In the genomic region with DNA sequence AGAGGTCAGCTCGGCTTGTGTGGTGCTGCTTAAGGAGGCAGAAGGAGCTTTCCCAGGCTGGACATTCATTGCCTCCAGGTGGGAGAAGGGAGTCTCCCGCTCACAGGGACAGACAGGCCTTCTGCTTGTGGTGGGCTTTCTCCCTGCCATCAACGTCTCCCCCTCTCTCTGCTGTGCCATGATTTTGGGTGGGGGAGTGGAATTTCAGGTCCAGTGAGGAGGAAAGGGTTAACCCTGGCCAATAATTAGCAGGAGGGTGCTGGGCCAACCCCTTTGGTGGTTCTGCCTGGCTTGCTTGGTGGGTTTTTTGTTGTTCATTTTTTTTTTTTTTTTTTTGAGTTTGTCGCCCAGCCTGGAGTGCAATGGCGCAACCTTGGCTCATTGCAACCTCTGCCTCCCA, we compare ENCODE assay signal across 20 cellular contexts.
A peak's percentile ranks its signal among the peaks of the same experiment; 100 is the strongest.
DNase-seq lines count a peak whose midpoint lies in the region; ATAC-seq, FAIRE-seq and TF ChIP-seq lines count a peak whose summit lies in the region.
"Had no signal": no experiment of that assay in that cellular context is flagged by ENCODE, and none has a peak within 500 bp of the region (broad histone marks: within the 10 kb centered on the region; RNA-seq: fewer than 3 reads in every experiment).

No MANE protein-coding gene starts in this region.

- no peak overlapping the region for H3K4me3 ChIP-seq in astrocyte (ENCODE audit: insufficient read depth, low read depth, low read length)
- H3K4me3 ChIP-seq in neuronal stem cell (ENCODE audit: low read length in 2 of 2) = no peak overlapping the region
- H3K4me3 ChIP-seq in smooth muscle cell = no peak overlapping the region
- H3K4me3 ChIP-seq: A549, K562 had no signal

- H3K4me2 ChIP-seq in astrocyte (ENCODE audit: low read length) (peak overlapping the region; percentile 67), neuronal stem cell (ENCODE audit: insufficient read depth, low read length, poor library complexity, severe bottlenecking) (no peak overlapping the region), smooth muscle cell (peak overlapping the region; percentile 13)
- H3K4me2 ChIP-seq: A549 had no signal

- H3K14ac ChIP-seq in neuronal stem cell (ENCODE audit: low read length) = no peak overlapping the region

- H3K36me3 ChIP-seq in astrocyte (ENCODE audit: insufficient read depth, low read length) (no peaks in the 10 kb centered on the region), neuronal stem cell (replicated peaks in 1 of 2; ENCODE audit: control insufficient read depth in 2 of 2, insufficient read depth in 2 of 2, low read length in 2 of 2) (no peaks in the 10 kb centered on the region), smooth muscle cell (ENCODE audit: low read depth) (no peaks in the 10 kb centered on the region)

- no peak overlapping the region for H3K4ac ChIP-seq in neuronal stem cell (ENCODE audit: low read length)

- H2BK5ac ChIP-seq in neuronal stem cell (ENCODE audit: low read length) = no peak overlapping the region

- DNase-seq in HTR-8/SVneo (ENCODE audit: insufficient read length, low spot score) (no peak), astrocyte (ENCODE audit: low read depth) (no peak), neuronal stem cell (ENCODE audit: low spot score) (no peak), smooth muscle cell (lab: John Stamatoyannopoulos, UW; ENCODE audit: unreplicated experiment) (no peak), HEK293T (ENCODE audit: extremely low spot score) (no peak)
- no peak for DNase-seq in stimulated activated CD4-positive, alpha-beta T cell treated with anti-CD3 and anti-CD28 coated beads, Interleukin-12 subunit alpha, Interleukin-12 subunit beta, amount 100 ng/mL, for 4 hours
- DNase-seq: CD8-positive, alpha-beta T cell; COR-L47; DMS153; DMS79 treated with DMSO at 0.1 percent for 48 hours had no signal

- FAIRE-seq in HTR-8/SVneo (lab: Jason Lieb, UNC) (peak; percentile 23), astrocyte (lab: Jason Lieb, UNC) (no peak)
- FAIRE-seq: A549, D721Med, GM12891, GM19239, H54 had no signal

- no peak overlapping the region for H4K91ac ChIP-seq in neuronal stem cell (ENCODE audit: low read depth, low read length, poor library complexity)

- no peak overlapping the region for H2BK120ac ChIP-seq in neuronal stem cell (ENCODE audit: low read depth, low read length)

- no CpG with 5 or more reads among the region's 5 CpGs for WGBS in neuronal stem cell (ENCODE audit: extremely low coverage in 2 of 2, insufficient read length in 2 of 2, insufficient replicate concordance in 1 of 2), 2 donors
- WGBS in smooth muscle cell (ENCODE audit: low lambda C conversion rate) = 70% methylated on average over 5 of the region's 5 CpGs

- H3K27me3 Mint-ChIP-seq in astrocyte (ENCODE audit: low read depth, unreplicated experiment) = peaks cover 13% of the 10 kb centered on the region

- ATAC-seq in GM21367 (IDR thresholded peaks at IDR 0.05; ENCODE audit: unreplicated experiment) (no peak), HG02938 (IDR thresholded peaks at IDR 0.05; ENCODE audit: unreplicated experiment) (no peak)
- ATAC-seq: A549; CD8-positive, alpha-beta T cell; HCT116; K562 had no signal

- POLR2A ChIA-PET in HEK293T (lab: Yijun Ruan, JAX) = no interaction called here

- H3F3A ChIP-seq in smooth muscle cell (ENCODE audit: low read depth) = peaks cover 13% of the 10 kb centered on the region

- TF ChIP-seq CTCF in astrocyte (IDR thresholded peaks at IDR 0.05; ENCODE audit: insufficient read depth, low read depth, low read length) (no peak), smooth muscle cell (IDR thresholded peaks at IDR 0.05; ENCODE audit: borderline replicate concordance, insufficient read depth, poor library complexity, severe bottlenecking) (no peak)

- peaks cover 18% of the 10 kb centered on the region for H3K4me1 Mint-ChIP-seq in astrocyte (ENCODE audit: low read depth, unreplicated experiment)

- peak overlapping the region; percentile 35 for H2AFZ ChIP-seq in astrocyte (ENCODE audit: low read depth, low read length)
- no peak overlapping the region for H2AFZ ChIP-seq in neuronal stem cell (ENCODE audit: low read length)
- H2AFZ ChIP-seq in smooth muscle cell (ENCODE audit: low read depth) = no peak overlapping the region

- H2BK15ac ChIP-seq in neuronal stem cell (ENCODE audit: low read length) = no peak overlapping the region

- no peak overlapping the region for H3K27ac ChIP-seq in astrocyte (ENCODE audit: low read depth, low read length)
- no peak overlapping the region for H3K27ac ChIP-seq in neuronal stem cell (replicated peaks; ENCODE audit: low read length)
- peak overlapping the region; percentile 41 for H3K27ac ChIP-seq in smooth muscle cell (ENCODE audit: low read depth)

- H3K27me3 ChIP-seq in astrocyte (ENCODE audit: insufficient read depth, low read length) (no peaks in the 10 kb centered on the region), neuronal stem cell (ENCODE audit: control insufficient read depth in 3 of 3, insufficient read depth in 3 of 3, low read depth in 1 of 3, low read length in 3 of 3) (peaks cover 0 to 14% (median 0%) of the 10 kb centered on the region in 3 experiments), smooth muscle cell (ENCODE audit: low read depth) (no peaks in the 10 kb centered on the region)

- H3K79me2 ChIP-seq in astrocyte (ENCODE audit: insufficient read depth, low read length) (no peaks in the 10 kb centered on the region), smooth muscle cell (ENCODE audit: low read depth) (no peaks in the 10 kb centered on the region)

- H3K79me1 ChIP-seq in neuronal stem cell (ENCODE audit: low read depth, low read length) = no peaks in the 10 kb centered on the region

- H3K27ac Mint-ChIP-seq in astrocyte (ENCODE audit: unreplicated experiment) = no peak overlapping the region
- H3K27ac Mint-ChIP-seq: CD14-positive monocyte; CD8-positive, alpha-beta T cell had no signal

- H3K18ac ChIP-seq in neuronal stem cell (ENCODE audit: low read length) = peak overlapping the region; percentile 2

- peaks cover 33% of the 10 kb centered on the region for H3K4me1 ChIP-seq in astrocyte (ENCODE audit: insufficient read depth, low read length)
- H3K4me1 ChIP-seq in neuronal stem cell (ENCODE audit: control insufficient read depth in 2 of 2, insufficient read depth in 1 of 2, low read depth in 1 of 2, low read length in 2 of 2) = peaks cover 11 to 14% of the 10 kb centered on the region in 2 donors
- H3K4me1 ChIP-seq in smooth muscle cell (ENCODE audit: low read depth) = peaks cover 16% of the 10 kb centered on the region

- H2AK5ac ChIP-seq in neuronal stem cell (ENCODE audit: low read depth, low read length) = no peak overlapping the region

- no peak overlapping the region for H4K8ac ChIP-seq in neuronal stem cell (ENCODE audit: low read depth, low read length)

- CTCF ChIA-PET in HEK293T (lab: Yijun Ruan, JAX) = interaction anchor here (0.7 kb wide), 1 partner anchor 143 kb away, joined by 3 read pairs; no protein-coding TSS in a partner anchor

- H3K9ac ChIP-seq in astrocyte (ENCODE audit: low read length) = no peak overlapping the region
- no peak overlapping the region for H3K9ac ChIP-seq in neuronal stem cell (ENCODE audit: low read depth, low read length, poor library complexity)
- H3K9ac ChIP-seq in smooth muscle cell (ENCODE audit: low read depth) = no peak overlapping the region

- H3K4me3 Mint-ChIP-seq in astrocyte (ENCODE audit: unreplicated experiment) = no peak overlapping the region
- H3K4me3 Mint-ChIP-seq: CD14-positive monocyte; CD8-positive, alpha-beta T cell had no signal

- no peaks in the 10 kb centered on the region for H3K9me3 Mint-ChIP-seq in astrocyte (ENCODE audit: unreplicated experiment)
- H3K9me3 Mint-ChIP-seq: CD8-positive, alpha-beta T cell had no signal

- no peak overlapping the region for H3K23ac ChIP-seq in neuronal stem cell (ENCODE audit: low read depth, low read length, poor library complexity)

- H4K20me1 ChIP-seq in astrocyte (ENCODE audit: insufficient read depth, low read length) (no peaks in the 10 kb centered on the region), smooth muscle cell (ENCODE audit: low read depth) (no peaks in the 10 kb centered on the region)

- peaks cover 2% of the 10 kb centered on the region for H3K36me3 Mint-ChIP-seq in astrocyte (ENCODE audit: low read depth, unreplicated experiment)
- H3K36me3 Mint-ChIP-seq: CD14-positive monocyte; CD8-positive, alpha-beta T cell had no signal

- H3K9me3 ChIP-seq in astrocyte (ENCODE audit: insufficient read depth, low read depth, low read length) (no peaks in the 10 kb centered on the region), neuronal stem cell (replicated peaks in 1 of 2; ENCODE audit: control insufficient read depth in 2 of 2, insufficient read depth in 1 of 2, low read depth in 1 of 2, low read length in 2 of 2) (peaks cover 2% of the 10 kb centered on the region in 2 donors), smooth muscle cell (replicated peaks; ENCODE audit: low read depth) (no peaks in the 10 kb centered on the region)
- H3K9me3 ChIP-seq: A549 had no signal

- H2BK12ac ChIP-seq in neuronal stem cell (ENCODE audit: low read length) = no peak overlapping the region

TF ChIP-seq in HEK293T, 16 proteins besides CTCF, POLR2A, EP300 and RAD21:
- TF ChIP-seq SP1 (IDR thresholded peaks at IDR 0.05) = no peak
- no peak for TF ChIP-seq BHLHE40 (IDR thresholded peaks at IDR 0.05; ENCODE audit: borderline replicate concordance)
- no peak for TF ChIP-seq NFRKB (IDR thresholded peaks at IDR 0.05)
- TF ChIP-seq, protein P1, sequence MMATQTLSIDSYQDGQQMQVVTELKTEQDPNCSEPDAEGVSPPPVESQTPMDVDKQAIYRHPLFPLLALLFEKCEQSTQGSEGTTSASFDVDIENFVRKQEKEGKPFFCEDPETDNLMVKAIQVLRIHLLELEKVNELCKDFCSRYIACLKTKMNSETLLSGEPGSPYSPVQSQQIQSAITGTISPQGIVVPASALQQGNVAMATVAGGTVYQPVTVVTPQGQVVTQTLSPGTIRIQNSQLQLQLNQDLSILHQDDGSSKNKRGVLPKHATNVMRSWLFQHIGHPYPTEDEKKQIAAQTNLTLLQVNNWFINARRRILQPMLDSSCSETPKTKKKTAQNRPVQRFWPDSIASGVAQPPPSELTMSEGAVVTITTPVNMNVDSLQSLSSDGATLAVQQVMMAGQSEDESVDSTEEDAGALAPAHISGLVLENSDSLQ (IDR thresholded peaks at IDR 0.05) = no peak
- TF ChIP-seq SUZ12 (IDR thresholded peaks at IDR 0.05) = no peak
- TF ChIP-seq ZNF384 (IDR thresholded peaks at IDR 0.05) = no peak
- TF ChIP-seq HDGF (IDR thresholded peaks at IDR 0.05; ENCODE audit: borderline replicate concordance) = no peak
- no peak for TF ChIP-seq CTBP1 (IDR thresholded peaks at IDR 0.05; ENCODE audit: borderline replicate concordance)
- no peak for TF ChIP-seq ARNT (IDR thresholded peaks at IDR 0.05)
- TF ChIP-seq L3MBTL2 (conservative IDR thresholded peaks at IDR 0.05) = no peak
- TF ChIP-seq ELF4 (IDR thresholded peaks at IDR 0.05) = no peak
- no peak for TF ChIP-seq TARDBP (IDR thresholded peaks at IDR 0.05)
- no peak for TF ChIP-seq FOXK2 (IDR thresholded peaks at IDR 0.05)
- TF ChIP-seq LEF1 (IDR thresholded peaks at IDR 0.05; ENCODE audit: borderline replicate concordance) = no peak
- TF ChIP-seq FOXA1 (IDR thresholded peaks at IDR 0.05) = no peak
- TF ChIP-seq FOXM1 (IDR thresholded peaks at IDR 0.05; ENCODE audit: borderline replicate concordance) = no peak
